19 cellular contexts compared by ENCODE assay signal in genomic region chr1:164261691-164262240, GRCh38.
DNase-seq lines count a peak whose midpoint lies in the region; ATAC-seq and TF ChIP-seq lines count a peak whose summit lies in the region.
"Had no signal": no experiment of that assay in that cellular context is flagged by ENCODE, and none has a peak within 500 bp of the region (broad histone marks: within the 10 kb centered on the region; RNA-seq: fewer than 3 reads in every experiment).

No MANE protein-coding gene starts in this region.

- ATAC-seq in aorta (ENCODE audit: low FRiP score) (no peak), left lobe of liver (no peak)
- ATAC-seq: SK-N-SH treated with all-trans-retinoic acid at 6 μM for 48 hours had no signal

- no peaks in the 10 kb centered on the region for H3K36me3 ChIP-seq in aorta (ENCODE audit: control insufficient read depth in 1 of 2, insufficient read depth in 2 of 2, low read length in 1 of 2)
- H3K36me3 ChIP-seq: HAP-1 had no signal

- intact Hi-C loops in aorta (cut with DNase I): no loop called here
- intact Hi-C loops in activated T-helper 2 cell treated with anti-CD3 and anti-CD28 coated beads, Interferon-gamma antibody, Interleukin-2, Interleukin-4, amounts not matched to agents 10 μg/mL and 5 μg/mL and 100 μg/mL, durations not matched to agents 14 hours and 24 hours and 36 hours (cut with micrococcal nuclease): no loop called here

- H3K9me3 ChIP-seq in aorta (ENCODE audit: control insufficient read depth, low read length): no peaks in the 10 kb centered on the region
- H3K9me3 ChIP-seq: HAP-1 had no signal

- no peak overlapping the region for H3K27ac ChIP-seq in aorta (ENCODE audit: low read depth in 1 of 2, low read length in 2 of 2)
- H3K27ac ChIP-seq: C4-2B had no signal

- no peaks in the 10 kb centered on the region for H3K4me1 ChIP-seq in aorta (ENCODE audit: control insufficient read depth in 1 of 2, insufficient read depth in 2 of 2, low read length in 2 of 2)
- H3K4me1 ChIP-seq: HAP-1 had no signal

- no peak overlapping the region for H3K27ac Mint-ChIP-seq in activated T-helper 2 cell treated with anti-CD3 and anti-CD28 coated beads, Interferon-gamma antibody, Interleukin-2, Interleukin-4, amounts not matched to agents 10 μg/mL and 5 μg/mL and 100 μg/mL, durations not matched to agents 14 hours and 24 hours and 36 hours
- H3K27ac Mint-ChIP-seq: IgD-negative memory B cell had no signal

- H3K9me3 Mint-ChIP-seq in activated T-helper 2 cell treated with anti-CD3 and anti-CD28 coated beads, Interferon-gamma antibody, Interleukin-2, Interleukin-4, amounts not matched to agents 10 μg/mL and 5 μg/mL and 100 μg/mL, durations not matched to agents 14 hours and 24 hours and 36 hours: peaks cover 26% of the 10 kb centered on the region

- no peak overlapping the region for H3K4me3 Mint-ChIP-seq in activated T-helper 2 cell treated with anti-CD3 and anti-CD28 coated beads, Interferon-gamma antibody, Interleukin-2, Interleukin-4, amounts not matched to agents 10 μg/mL and 5 μg/mL and 100 μg/mL, durations not matched to agents 14 hours and 24 hours and 36 hours (ENCODE audit: low read depth)
- H3K4me3 Mint-ChIP-seq: IgD-negative memory B cell had no signal

- no peak for TF ChIP-seq CTCF in fibroblast of villous mesenchyme (IDR thresholded peaks at IDR 0.05; ENCODE audit: insufficient read depth, low read depth, low read length)

- 84 to 92% methylated on average over 2 of the region's 2 CpGs for WGBS in aorta, 2 donors

- H3K27me3 Mint-ChIP-seq in activated T-helper 2 cell treated with anti-CD3 and anti-CD28 coated beads, Interferon-gamma antibody, Interleukin-2, Interleukin-4, amounts not matched to agents 10 μg/mL and 5 μg/mL and 100 μg/mL, durations not matched to agents 14 hours and 24 hours and 36 hours (ENCODE audit: low read depth): no peaks in the 10 kb centered on the region
- H3K27me3 Mint-ChIP-seq: IgD-negative memory B cell had no signal

- DNase-seq in COLO668 (lab: John Stamatoyannopoulos, UW; ENCODE audit: unreplicated experiment) (peak; percentile 67), DMS79 treated with DMSO at 0.1 percent for 48 hours (lab: John Stamatoyannopoulos, UW) (peak; percentile 35), NCI-H526 treated with DMSO at 0.1 percent for 48 hours (lab: John Stamatoyannopoulos, UW) (peak; percentile 49), fibroblast of villous mesenchyme (ENCODE audit: low read depth) (peak; percentile 18), aorta (no peak), HPDE6-E6E7 (ENCODE audit: extremely low spot score) (no peak), left lobe of liver (ENCODE audit: low spot score) (no peak)
- DNase-seq in activated T-helper 2 cell treated with anti-CD3 and anti-CD28 coated beads, Interferon-gamma antibody, Interleukin-2, Interleukin-4, amounts not matched to agents 10 μg/mL and 5 μg/mL and 100 μg/mL, durations not matched to agents 14 hours and 24 hours and 36 hours (ENCODE audit: low spot score): no peak
- DNase-seq: COR-L47, DMS153, Kasumi-1, NCI-H1930, NCI-H345, NCI-H82, SHP77 had no signal

- no peaks in the 10 kb centered on the region for H3K4me1 Mint-ChIP-seq in activated T-helper 2 cell treated with anti-CD3 and anti-CD28 coated beads, Interferon-gamma antibody, Interleukin-2, Interleukin-4, amounts not matched to agents 10 μg/mL and 5 μg/mL and 100 μg/mL, durations not matched to agents 14 hours and 24 hours and 36 hours (ENCODE audit: low read depth)
- H3K4me1 Mint-ChIP-seq: IgD-negative memory B cell had no signal

- no peaks in the 10 kb centered on the region for H3K27me3 ChIP-seq in aorta (ENCODE audit: control insufficient read depth in 1 of 2, insufficient read depth in 2 of 2, low read length in 1 of 2)

- no peak overlapping the region for H3K4me3 ChIP-seq in fibroblast of villous mesenchyme (ENCODE audit: low read depth, low read length)
- no peak overlapping the region for H3K4me3 ChIP-seq in aorta (ENCODE audit: low read length in 2 of 2)
- H3K4me3 ChIP-seq: HAP-1 had no signal

- H3K36me3 Mint-ChIP-seq in activated T-helper 2 cell treated with anti-CD3 and anti-CD28 coated beads, Interferon-gamma antibody, Interleukin-2, Interleukin-4, amounts not matched to agents 10 μg/mL and 5 μg/mL and 100 μg/mL, durations not matched to agents 14 hours and 24 hours and 36 hours (ENCODE audit: low read depth): no peaks in the 10 kb centered on the region
- H3K36me3 Mint-ChIP-seq: IgD-negative memory B cell had no signal

Comparison
In these comparisons a context has a peak if more than half of its experiments do, and no peak if none do; other contexts are left out.
1. DNase-seq: peak in COLO668 (single experiment), DMS79 treated with DMSO at 0.1 percent for 48 hours (single experiment), NCI-H526 treated with DMSO at 0.1 percent for 48 hours (single experiment) and fibroblast of villous mesenchyme (single experiment); none in aorta (0 of 2), HPDE6-E6E7 (single experiment), activated T-helper 2 cell treated with anti-CD3 and anti-CD28 coated beads, Interferon-gamma antibody, Interleukin-2, Interleukin-4, amounts not matched to agents 10 μg/mL and 5 μg/mL and 100 μg/mL, durations not matched to agents 14 hours and 24 hours and 36 hours (single experiment) and left lobe of liver (single experiment).